11 cellular contexts compared by ENCODE assay signal in genomic region chr20:45948742-45949541, GRCh38. TPM values are rescaled to one million over a fixed set of nuclear protein-coding genes. Genes with fewer than 3 reads are reported as not detected.
DNase-seq lines count a peak whose midpoint lies in the region; ATAC-seq, FAIRE-seq and TF ChIP-seq lines count a peak whose summit lies in the region.
"Had no signal": no experiment of that assay in that cellular context is flagged by ENCODE, and none has a peak within 500 bp of the region (broad histone marks: within the 10 kb centered on the region; RNA-seq: fewer than 3 reads in every experiment).

No MANE protein-coding gene starts in this region.

- no peak overlapping the region for H3K4me3 ChIP-seq in CD4-positive, alpha-beta memory T cell (ENCODE audit: low read length in 2 of 2)
- H3K4me3 ChIP-seq in K562, result no peak overlapping the region
- peak overlapping the region in 1 of 2 donors; percentile 8 for H3K4me3 ChIP-seq in neuronal stem cell (ENCODE audit: low read length in 2 of 2)

- peak; percentile 4; the same call in 1 of the 3 replicates for ATAC-seq in K562
- no peak for ATAC-seq in GM21786 (IDR thresholded peaks at IDR 0.05; ENCODE audit: unreplicated experiment)
- ATAC-seq: right cardiac atrium had no signal

- peaks cover 2 to 28% (median 19%) of the 10 kb centered on the region in 4 donors for H3K4me1 Mint-ChIP-seq in CD4-positive, alpha-beta memory T cell
- peaks cover 0 to 4% of the 10 kb centered on the region in 2 experiments; a peak in 1 of 4 replicates for H3K4me1 Mint-ChIP-seq in H9

- no peaks in the 10 kb centered on the region for H3K27me3 Mint-ChIP-seq in CD4-positive, alpha-beta memory T cell
- no peaks in the 10 kb centered on the region; the same call in 1 of the 2 replicates for H3K27me3 Mint-ChIP-seq in H9 (ENCODE audit: low read depth)

- H3K9me1 ChIP-seq in K562 (ENCODE audit: control insufficient read depth, insufficient read depth, low read length), result peaks cover 8% of the 10 kb centered on the region

- H3K9me3 Mint-ChIP-seq in CD4-positive, alpha-beta memory T cell, result no peaks in the 10 kb centered on the region
- H3K9me3 Mint-ChIP-seq in H9, result no peaks in the 10 kb centered on the region
- H3K9me3 Mint-ChIP-seq: T-helper 1 cell treated with Interleukin-12 subunit alpha and Interleukin-12 subunit beta and Interleukin-4 antibody, amounts not matched to agents 30 μg/mL and 1 μg/mL, for 36 hours had no signal

- no CpG with 5 or more reads among the region's 10 CpGs for WGBS in H9 (ENCODE audit: extremely low coverage, insufficient read length, low lambda C conversion rate)
- WGBS in K562 (ENCODE audit: insufficient coverage, low coverage, missing lambda C conversion rate), result 86% methylated on average over 8 of the region's 10 CpGs
- no CpG with 5 or more reads among the region's 10 CpGs for WGBS in neuronal stem cell (ENCODE audit: extremely low coverage in 2 of 2, insufficient read length in 2 of 2, insufficient replicate concordance in 1 of 2), 2 donors

- no peaks in the 10 kb centered on the region for H3K23me2 ChIP-seq in H9 (ENCODE audit: insufficient read length, low read depth, low read length, poor library complexity, severe bottlenecking)

- H3K36me3 Mint-ChIP-seq in CD4-positive, alpha-beta memory T cell, result peaks cover 39 to 78% of the 10 kb centered on the region in 2 donors
- peaks cover 30 to 72% (median 50%) of the 10 kb centered on the region in 3 experiments; a peak in 6 of 7 replicates for H3K36me3 Mint-ChIP-seq in H9 (ENCODE audit: insufficient read depth in 1 of 3, low read depth in 3 of 3)

- H2BK120ac ChIP-seq in H9 (ENCODE audit: low read depth, low read length, poor library complexity, severe bottlenecking) (no peak overlapping the region), neuronal stem cell (ENCODE audit: low read depth, low read length) (no peak overlapping the region)

- in situ Hi-C loops in K562 (cut with MboI), result no loop called here

- H3K4me1 ChIP-seq in CD4-positive, alpha-beta memory T cell (ENCODE audit: insufficient read depth, low read length), result peaks cover 8% of the 10 kb centered on the region
- H3K4me1 ChIP-seq in H9 (ENCODE audit: insufficient read depth, low read length), result no peaks in the 10 kb centered on the region
- peaks cover 13 to 41% of the 10 kb centered on the region in 2 experiments for H3K4me1 ChIP-seq in K562 (replicated peaks in 1 of 2; ENCODE audit: control insufficient read depth in 2 of 2, insufficient read depth in 2 of 2, low read length in 2 of 2)
- no peaks in the 10 kb centered on the region for H3K4me1 ChIP-seq in neuronal stem cell (ENCODE audit: control insufficient read depth in 2 of 2, insufficient read depth in 1 of 2, low read depth in 1 of 2, low read length in 2 of 2)

- peaks cover 79% of the 10 kb centered on the region for H3K36me3 ChIP-seq in CD4-positive, alpha-beta memory T cell (ENCODE audit: insufficient read depth, low read length)
- H3K36me3 ChIP-seq in K562 (ENCODE audit: control insufficient read depth, insufficient read depth, low read length), result peaks cover 92% of the 10 kb centered on the region
- H3K36me3 ChIP-seq in neuronal stem cell (replicated peaks in 1 of 2; ENCODE audit: control insufficient read depth in 2 of 2, insufficient read depth in 2 of 2, low read length in 2 of 2), result peaks cover 70 to 97% of the 10 kb centered on the region in 2 donors

- TF ChIP-seq CTCF in H9 (conservative IDR thresholded peaks at IDR 0.05) (no peak), K562 (IDR thresholded peaks at IDR 0.05 in 2 of 3, conservative IDR thresholded peaks at IDR 0.05 in 1 of 3; ENCODE audit: insufficient read depth in 2 of 3, low read depth in 1 of 3, low read length in 3 of 3) (no peak)

- no peak overlapping the region for H3K56ac ChIP-seq in H9 (ENCODE audit: insufficient read length, low read depth, low read length)

- no peak overlapping the region for H2AK5ac ChIP-seq in H9 (ENCODE audit: insufficient read length, low read length)
- no peak overlapping the region for H2AK5ac ChIP-seq in neuronal stem cell (ENCODE audit: low read depth, low read length)

- H3K4me2 ChIP-seq in H9 (ENCODE audit: insufficient read depth, insufficient read length, low read length), result no peak overlapping the region
- no peak overlapping the region for H3K4me2 ChIP-seq in K562 (ENCODE audit: insufficient read depth, low read length)
- H3K4me2 ChIP-seq in neuronal stem cell (ENCODE audit: insufficient read depth, low read length, poor library complexity, severe bottlenecking), result no peak overlapping the region

- H2BK20ac ChIP-seq in H9 (ENCODE audit: low read depth, low read length, poor library complexity, severe bottlenecking), result no peak overlapping the region

- H3K9me3 ChIP-seq in CD4-positive, alpha-beta memory T cell (ENCODE audit: control insufficient read depth in 1 of 2, low read length in 2 of 2), result no peaks in the 10 kb centered on the region
- no peaks in the 10 kb centered on the region for H3K9me3 ChIP-seq in H9 (ENCODE audit: control insufficient read depth, low read depth, low read length)
- H3K9me3 ChIP-seq in K562 (replicated peaks; ENCODE audit: control insufficient read depth, insufficient read depth, low read depth, low read length), result no peaks in the 10 kb centered on the region
- no peaks in the 10 kb centered on the region for H3K9me3 ChIP-seq in neuronal stem cell (replicated peaks in 1 of 2; ENCODE audit: control insufficient read depth in 2 of 2, insufficient read depth in 1 of 2, low read depth in 1 of 2, low read length in 2 of 2)

- DNase-seq in CD4-positive, alpha-beta memory T cell, result no peak
- DNase-seq in H9 (no peak), K562 (ENCODE audit: extremely low read depth in 1 of 4, low spot score in 3 of 4) (no peak), neuronal stem cell (ENCODE audit: low spot score) (no peak), kidney glomerular epithelial cell (lab: John Stamatoyannopoulos, UW) (no peak)
- DNase-seq in central memory CD4-positive, alpha-beta T cell, result no peak
- DNase-seq: activated CD4-positive, alpha-beta T cell treated with anti-CD3 and anti-CD28 coated beads, Interleukin-2, amount 50 U/mL, for 48 hours; cortex of kidney had no signal

- H4K8ac ChIP-seq in H9 (replicated peaks; ENCODE audit: insufficient read length, low read depth, low read length) (no peak overlapping the region), neuronal stem cell (ENCODE audit: low read depth, low read length) (no peak overlapping the region)

- H3K4ac ChIP-seq in H9 (ENCODE audit: low read depth, low read length), result no peak overlapping the region
- H3K4ac ChIP-seq in neuronal stem cell (ENCODE audit: low read length), result no peak overlapping the region

- peak overlapping the region in 6 of 7 donors; percentile 32 to 88 (median 78) for H3K27ac Mint-ChIP-seq in CD4-positive, alpha-beta memory T cell
- H3K27ac Mint-ChIP-seq in H9, result peak overlapping the region; percentile 18 to 76 (median 45); a peak in 4 of 7 replicates
- H3K27ac Mint-ChIP-seq: T-helper 1 cell treated with Interleukin-12 subunit alpha and Interleukin-12 subunit beta and Interleukin-4 antibody, amounts not matched to agents 30 μg/mL and 1 μg/mL, for 36 hours had no signal

- H2AFZ ChIP-seq in H9 (ENCODE audit: low read length), result no peak overlapping the region
- no peak overlapping the region for H2AFZ ChIP-seq in K562 (ENCODE audit: low read depth, low read length)
- no peak overlapping the region for H2AFZ ChIP-seq in neuronal stem cell (ENCODE audit: low read length)

- H3K27ac ChIP-seq in CD4-positive, alpha-beta memory T cell (ENCODE audit: low read depth, low read length), result no peak overlapping the region
- H3K27ac ChIP-seq in H9 (ENCODE audit: insufficient read length, low read depth, low read length), result no peak overlapping the region
- H3K27ac ChIP-seq in K562 (ENCODE audit: extremely low read depth, low read depth, low read length), result no peak overlapping the region
- no peak overlapping the region for H3K27ac ChIP-seq in neuronal stem cell (replicated peaks; ENCODE audit: low read length)

- H4K91ac ChIP-seq in H9 (ENCODE audit: insufficient read length, low read depth, low read length), result no peak overlapping the region
- no peak overlapping the region for H4K91ac ChIP-seq in neuronal stem cell (ENCODE audit: low read depth, low read length, poor library complexity)

- H3K18ac ChIP-seq in H9 (ENCODE audit: insufficient read length, low read depth, low read length) (no peak overlapping the region), neuronal stem cell (ENCODE audit: low read length) (no peak overlapping the region)

- intact Hi-C loops in CD4-positive, alpha-beta memory T cell (cut with micrococcal nuclease), result no loop called here
- intact Hi-C loops in K562 (cut with micrococcal nuclease), result no loop called here

- no peak overlapping the region for H3T11ph ChIP-seq in H9 (ENCODE audit: low read length)

- no peak for TF ChIP-seq POLR2A in K562 (conservative IDR thresholded peaks at IDR 0.05)

- no peak overlapping the region for H3K23ac ChIP-seq in H9 (ENCODE audit: insufficient read length, low read depth, low read length)
- peak overlapping the region; percentile 26 for H3K23ac ChIP-seq in neuronal stem cell (ENCODE audit: low read depth, low read length, poor library complexity)

- H3K79me2 ChIP-seq in H9 (ENCODE audit: insufficient read depth, low read length), result no peaks in the 10 kb centered on the region
- no peaks in the 10 kb centered on the region for H3K79me2 ChIP-seq in K562 (ENCODE audit: control insufficient read depth, insufficient read depth, low read length)

- H2BK15ac ChIP-seq in H9 (ENCODE audit: low read depth, low read length) (no peak overlapping the region), neuronal stem cell (ENCODE audit: low read length) (no peak overlapping the region)

- no peak overlapping the region for H3K4me3 Mint-ChIP-seq in CD4-positive, alpha-beta memory T cell
- H3K4me3 Mint-ChIP-seq in H9, result no peak overlapping the region
- H3K4me3 Mint-ChIP-seq: T-helper 1 cell treated with Interleukin-12 subunit alpha and Interleukin-12 subunit beta and Interleukin-4 antibody, amounts not matched to agents 30 μg/mL and 1 μg/mL, for 36 hours had no signal

- no peak overlapping the region for H2BK5ac ChIP-seq in H9 (ENCODE audit: insufficient read length, low read length)
- H2BK5ac ChIP-seq in neuronal stem cell (ENCODE audit: low read length), result no peak overlapping the region

- H3K9ac ChIP-seq in H9 (ENCODE audit: extremely low read depth, insufficient read length, low read length) (no peak overlapping the region), K562 (ENCODE audit: insufficient read depth in 1 of 2, low read depth in 2 of 2, low read length in 2 of 2) (peak overlapping the region in 1 of 2 experiments; percentile 38; a peak in 2 of 4 replicates), neuronal stem cell (ENCODE audit: low read depth, low read length, poor library complexity) (no peak overlapping the region)

- H3K14ac ChIP-seq in H9 (ENCODE audit: insufficient read depth, low read length) (no peak overlapping the region), neuronal stem cell (ENCODE audit: low read length) (no peak overlapping the region)

- no peaks in the 10 kb centered on the region for H3K27me3 ChIP-seq in CD4-positive, alpha-beta memory T cell (ENCODE audit: insufficient read depth, low read length)
- H3K27me3 ChIP-seq in H9 (ENCODE audit: insufficient read depth, low read length), result no peaks in the 10 kb centered on the region
- no peaks in the 10 kb centered on the region for H3K27me3 ChIP-seq in K562 (ENCODE audit: control insufficient read depth in 2 of 2, insufficient read depth in 2 of 2, low read length in 2 of 2)
- H3K27me3 ChIP-seq in neuronal stem cell (ENCODE audit: control insufficient read depth in 3 of 3, insufficient read depth in 3 of 3, low read depth in 1 of 3, low read length in 3 of 3), result no peaks in the 10 kb centered on the region

- H4K20me1 ChIP-seq in H9 (ENCODE audit: control insufficient read depth, insufficient read depth, insufficient read length) (peaks cover 4% of the 10 kb centered on the region), K562 (replicated peaks; ENCODE audit: control insufficient read depth, insufficient read depth, low read length) (peaks cover 13% of the 10 kb centered on the region; the same call in 1 of the 2 replicates)

- no peak for TF ChIP-seq RAD21 in K562 (CRISPR knock-in tag; conservative IDR thresholded peaks at IDR 0.05 in 1 of 2, IDR thresholded peaks at IDR 0.05 in 1 of 2)

- CTCF ChIA-PET in CD4-positive, alpha-beta memory T cell (lab: Charles Lee; ENCODE audit: partially characterized antibody), result interaction anchor here (0.8 to 2.5 kb wide), 5 partner anchors 15 to 150 kb away, joined by 3 to 17 read pairs (median 4); no protein-coding TSS in a partner anchor
- CTCF ChIA-PET in K562 (lab: Yijun Ruan, JAX; ENCODE audit: low intra/inter-chr PET ratio), result no interaction called here

- no peak overlapping the region for H2BK12ac ChIP-seq in H9 (ENCODE audit: insufficient read length, low read depth, low read length)
- no peak overlapping the region for H2BK12ac ChIP-seq in neuronal stem cell (ENCODE audit: low read length)

- POLR2A ChIA-PET in CD4-positive, alpha-beta memory T cell (lab: Charles Lee; ENCODE audit: partially characterized antibody), result interaction anchor here (0.9 to 13.3 kb wide), 7 partner anchors 11 to 150 kb away, joined by 3 to 175 read pairs (median 5); partner anchors contain the start of genes PCIF1, ZNF335 and ZSWIM3
- POLR2A ChIA-PET in K562 (lab: Yijun Ruan, JAX), result interaction anchor here (0.6 to 3.7 kb wide), 9 partner anchors 8 to 152 kb away, joined by 3 to 20 read pairs (median 4); partner anchors contain the start of gene PCIF1

- H3K79me1 ChIP-seq in H9 (ENCODE audit: insufficient read depth, low read depth, low read length, poor library complexity, severe bottlenecking) (no peaks in the 10 kb centered on the region), neuronal stem cell (ENCODE audit: low read depth, low read length) (no peaks in the 10 kb centered on the region)

- no peak overlapping the region for H4K5ac ChIP-seq in H9 (ENCODE audit: insufficient read length, low read depth, low read length)

- no peak for TF ChIP-seq EP300 in K562 (IDR thresholded peaks at IDR 0.05; ENCODE audit: low read length)

- FAIRE-seq in K562 (lab: Jason Lieb, UNC), result no peak

- BruUV-seq in K562 (replicated peaks; lab: Mats Ljungman, UMichigan), result no TSS peak

RNA-seq across cellular contexts. Expression of gene PCIF1, which starts 14.5 kb away (rescaled TPM):
- 10 to 100 TPM; 63.1 to 69.4 TPM for total RNA-seq in CD4-positive, alpha-beta memory T cell
- polyA plus RNA-seq in CD4-positive, alpha-beta memory T cell, result 10 to 100 TPM; 70.9 to 83.4 TPM
- total RNA-seq in H9 (2021), result 26.6 and 26.8 TPM in 2 replicates
- 23.1 and 62.7 TPM in 2 replicates for total RNA-seq in K562 (2011; cell fraction: chromatin; rRNA removed; ENCODE audit: low replicate concordance)
- 46.3 and 47.2 TPM in 2 replicates for total RNA-seq in K562 (2011; cell fraction: nucleolus; rRNA removed)
- 25.7 and 30.1 TPM in 2 replicates for total RNA-seq in K562 (2011; cell fraction: nucleoplasm; rRNA removed)
- total RNA-seq in K562 (2014; rRNA removed), result 9.8 and 12.3 TPM in 2 replicates
- total RNA-seq in K562 (2014; rRNA removed; fragmentation: Illumina TruSeq; extraction: Trizol), result 7.7 and 9.6 TPM in 2 replicates
- 9.7 and 11.3 TPM in 2 replicates for total RNA-seq in K562 (2015; rRNA removed; fragmentation: Illumina TruSeq; extraction: Trizol)
- total RNA-seq in K562 (2021), result 29.4 and 30.0 TPM in 2 replicates
- polyA plus RNA-seq in K562 (2011; rRNA removed), result 11.1 and 15.3 TPM in 2 replicates
- 20.6 and 30.6 TPM in 2 replicates for polyA plus RNA-seq in K562 (2011; cell fraction: cytosol; rRNA removed)
- 50.4 and 55.2 TPM in 2 replicates for polyA plus RNA-seq in K562 (2011; cell fraction: nucleus; rRNA removed)
- 25.3 and 34.4 TPM in 2 replicates for polyA plus RNA-seq in K562 (2012)
- 27.8 and 33.7 TPM in 2 replicates for polyA plus RNA-seq in K562 (2014; fragmentation: Illumina TruSeq; extraction: Trizol)
- polyA plus RNA-seq in K562 (2014; fragmentation: Nextera tagmentation; extraction: Ambion mirVana), result 10 to 100 TPM in 1 of 2 experiments, 1 to 10 TPM in 1; 5.8 to 12.9 TPM
- polyA plus RNA-seq in K562 (2014; rRNA removed), result 18.9 and 20.0 TPM in 2 replicates
- polyA minus RNA-seq in K562 (2011; rRNA and poly(A)+ RNA removed), result 10.7 and 11.1 TPM in 2 replicates
- polyA minus RNA-seq in K562 (2011; cell fraction: cytosol; rRNA and poly(A)+ RNA removed), result 15.3 and 20.8 TPM in 2 replicates
- polyA minus RNA-seq in K562 (2011; cell fraction: nucleus; rRNA and poly(A)+ RNA removed), result 29.6 and 39.9 TPM in 2 replicates
- polyA plus RNA-seq in neuronal stem cell (2013, experiment 1 of 2), result 39.1 TPM
- polyA plus RNA-seq in neuronal stem cell (2013, experiment 2 of 2), result 39.1 TPM

RNA-seq across cellular contexts. Expression of gene ZNF335, which starts 23.1 kb away (rescaled TPM):
- 10 to 100 TPM; 62.5 to 63.2 TPM for total RNA-seq in CD4-positive, alpha-beta memory T cell
- polyA plus RNA-seq in CD4-positive, alpha-beta memory T cell, result 10 to 100 TPM in 1 of 2 donors, 1 to 10 TPM in 1; 6.4 to 16.5 TPM
- total RNA-seq in H9 (2021) (19.7 and 21.1 TPM in 2 replicates), K562 (2014; rRNA removed) (11.6 and 14.0 TPM in 2 replicates), K562 (2014; rRNA removed; fragmentation: Illumina TruSeq; extraction: Trizol) (3.3 and 4.3 TPM in 2 replicates), K562 (2015; rRNA removed; fragmentation: Illumina TruSeq; extraction: Trizol) (7.6 and 7.7 TPM in 2 replicates), K562 (2021) (13.8 and 16.0 TPM in 2 replicates)
- total RNA-seq in K562 (2011; cell fraction: chromatin; rRNA removed; ENCODE audit: low replicate concordance), result 44.9 and 117 TPM in 2 replicates
- 57.4 and 66.4 TPM in 2 replicates for total RNA-seq in K562 (2011; cell fraction: nucleolus; rRNA removed)
- total RNA-seq in K562 (2011; cell fraction: nucleoplasm; rRNA removed), result 50.4 and 55.9 TPM in 2 replicates
- polyA plus RNA-seq in K562 (2011; rRNA removed) (4.8 and 9.5 TPM in 2 replicates), K562 (2014; fragmentation: Illumina TruSeq; extraction: Trizol) (9.0 and 12.6 TPM in 2 replicates), K562 (2014; fragmentation: Nextera tagmentation; extraction: Ambion mirVana) (under 1 TPM; 0.39 to 0.50 TPM), K562 (2014; rRNA removed) (10.4 and 13.2 TPM in 2 replicates)
- polyA plus RNA-seq in K562 (2011; cell fraction: cytosol; rRNA removed), result 5.6 and 9.3 TPM in 2 replicates
- polyA plus RNA-seq in K562 (2011; cell fraction: nucleus; rRNA removed), result 35.4 and 61.3 TPM in 2 replicates
- 8.2 and 13.0 TPM in 2 replicates for polyA plus RNA-seq in K562 (2012)
- 8.5 and 9.4 TPM in 2 replicates for polyA minus RNA-seq in K562 (2011; rRNA and poly(A)+ RNA removed)
- polyA minus RNA-seq in K562 (2011; cell fraction: cytosol; rRNA and poly(A)+ RNA removed), result 6.1 and 7.8 TPM in 2 replicates
- 23.6 and 24.7 TPM in 2 replicates for polyA minus RNA-seq in K562 (2011; cell fraction: nucleus; rRNA and poly(A)+ RNA removed)
- 7.3 TPM for polyA plus RNA-seq in neuronal stem cell (2013, experiment 1 of 2)
- 7.1 TPM for polyA plus RNA-seq in neuronal stem cell (2013, experiment 2 of 2)

RNA-seq across cellular contexts. Expression of gene PLTP, which starts 37.0 kb away (rescaled TPM):
- under 1 TPM in 1 of 2 experiments, not detected in 1; 0.19 TPM for total RNA-seq in CD4-positive, alpha-beta memory T cell
- polyA plus RNA-seq in CD4-positive, alpha-beta memory T cell, result under 1 TPM; 0.29 to 0.69 TPM
- total RNA-seq in H9 (2021) (61.4 and 62.5 TPM in 2 replicates), K562 (2014; rRNA removed) (18.6 and 28.2 TPM in 2 replicates), K562 (2014; rRNA removed; fragmentation: Illumina TruSeq; extraction: Trizol) (5.5 and 9.1 TPM in 2 replicates), K562 (2015; rRNA removed; fragmentation: Illumina TruSeq; extraction: Trizol) (16.8 and 17.6 TPM in 2 replicates), K562 (2021) (28.7 and 29.3 TPM in 2 replicates)
- 8.2 and 29.4 TPM in 2 replicates for total RNA-seq in K562 (2011; cell fraction: chromatin; rRNA removed; ENCODE audit: low replicate concordance)
- total RNA-seq in K562 (2011; cell fraction: nucleolus; rRNA removed), result 32.4 and 37.9 TPM in 2 replicates
- 20.8 and 24.0 TPM in 2 replicates for total RNA-seq in K562 (2011; cell fraction: nucleoplasm; rRNA removed)
- polyA plus RNA-seq in K562 (2011; rRNA removed) (12.2 and 24.1 TPM in 2 replicates), K562 (2014; fragmentation: Illumina TruSeq; extraction: Trizol) (25.8 and 26.5 TPM in 2 replicates), K562 (2014; fragmentation: Nextera tagmentation; extraction: Ambion mirVana) (1 to 10 TPM; 2.8 to 6.6 TPM), K562 (2014; rRNA removed) (24.5 and 25.6 TPM in 2 replicates)
- 41.5 and 45.1 TPM in 2 replicates for polyA plus RNA-seq in K562 (2011; cell fraction: cytosol; rRNA removed)
- 26.5 and 28.2 TPM in 2 replicates for polyA plus RNA-seq in K562 (2011; cell fraction: nucleus; rRNA removed)
- 30.0 and 78.8 TPM in 2 replicates for polyA plus RNA-seq in K562 (2012)
- 8.0 and 8.4 TPM in 2 replicates for polyA minus RNA-seq in K562 (2011; rRNA and poly(A)+ RNA removed)
- polyA minus RNA-seq in K562 (2011; cell fraction: cytosol; rRNA and poly(A)+ RNA removed), result 11.8 and 17.6 TPM in 2 replicates
- polyA minus RNA-seq in K562 (2011; cell fraction: nucleus; rRNA and poly(A)+ RNA removed), result 8.2 and 11.1 TPM in 2 replicates
- polyA plus RNA-seq in neuronal stem cell (2013, experiment 1 of 2), result 35.9 TPM
- polyA plus RNA-seq in neuronal stem cell (2013, experiment 2 of 2), result 35.5 TPM

RNA-seq across cellular contexts. Expression of gene CTSA, which starts 57.8 kb away (rescaled TPM):
- total RNA-seq in CD4-positive, alpha-beta memory T cell, result 100 to 1,000 TPM; 102 to 103 TPM
- 100 to 1,000 TPM; 143 to 165 TPM for polyA plus RNA-seq in CD4-positive, alpha-beta memory T cell
- 59.6 and 64.4 TPM in 2 replicates for total RNA-seq in H9 (2021)
- total RNA-seq in K562 (2011; cell fraction: chromatin; rRNA removed; ENCODE audit: low replicate concordance), result 129 and 346 TPM in 2 replicates
- total RNA-seq in K562 (2011; cell fraction: nucleolus; rRNA removed), result 275 and 312 TPM in 2 replicates
- 187 and 194 TPM in 2 replicates for total RNA-seq in K562 (2011; cell fraction: nucleoplasm; rRNA removed)
- total RNA-seq in K562 (2014; rRNA removed), result 26.0 and 30.5 TPM in 2 replicates
- total RNA-seq in K562 (2014; rRNA removed; fragmentation: Illumina TruSeq; extraction: Trizol), result 16.1 and 21.2 TPM in 2 replicates
- total RNA-seq in K562 (2015; rRNA removed; fragmentation: Illumina TruSeq; extraction: Trizol), result 40.5 and 42.9 TPM in 2 replicates
- total RNA-seq in K562 (2021), result 51.9 and 53.0 TPM in 2 replicates
- polyA plus RNA-seq in K562 (2011; rRNA removed), result 28.3 and 44.7 TPM in 2 replicates
- polyA plus RNA-seq in K562 (2011; cell fraction: cytosol; rRNA removed), result 54.6 and 66.3 TPM in 2 replicates
- 192 and 235 TPM in 2 replicates for polyA plus RNA-seq in K562 (2011; cell fraction: nucleus; rRNA removed)
- 60.5 and 80.5 TPM in 2 replicates for polyA plus RNA-seq in K562 (2012)
- 60.3 and 61.7 TPM in 2 replicates for polyA plus RNA-seq in K562 (2014; fragmentation: Illumina TruSeq; extraction: Trizol)
- 10 to 100 TPM in 1 of 2 experiments, 1 to 10 TPM in 1; 8.8 to 12.4 TPM for polyA plus RNA-seq in K562 (2014; fragmentation: Nextera tagmentation; extraction: Ambion mirVana)
- polyA plus RNA-seq in K562 (2014; rRNA removed), result 47.8 and 51.2 TPM in 2 replicates
- 32.6 and 38.8 TPM in 2 replicates for polyA minus RNA-seq in K562 (2011; rRNA and poly(A)+ RNA removed)
- polyA minus RNA-seq in K562 (2011; cell fraction: cytosol; rRNA and poly(A)+ RNA removed), result 32.9 and 38.3 TPM in 2 replicates
- 74.4 and 74.6 TPM in 2 replicates for polyA minus RNA-seq in K562 (2011; cell fraction: nucleus; rRNA and poly(A)+ RNA removed)
- polyA plus RNA-seq in neuronal stem cell (2013, experiment 1 of 2), result 15.3 TPM
- 15.1 TPM for polyA plus RNA-seq in neuronal stem cell (2013, experiment 2 of 2)

RNA-seq across cellular contexts. Expression of gene NEURL2, which starts 57.9 kb away (rescaled TPM):
- total RNA-seq in CD4-positive, alpha-beta memory T cell, result 1 to 10 TPM; 5.5 to 5.6 TPM
- polyA plus RNA-seq in CD4-positive, alpha-beta memory T cell, result under 1 TPM; 0.29 to 0.75 TPM
- total RNA-seq in H9 (2021), result 5.4 and 5.8 TPM in 2 replicates
- total RNA-seq in K562 (2011; cell fraction: chromatin; rRNA removed; ENCODE audit: low replicate concordance), result 0.69 and 3.4 TPM in 2 replicates
- 3.7 and 4.2 TPM in 2 replicates for total RNA-seq in K562 (2011; cell fraction: nucleolus; rRNA removed)
- total RNA-seq in K562 (2011; cell fraction: nucleoplasm; rRNA removed), result 1.5 and 1.8 TPM in 2 replicates
- total RNA-seq in K562 (2014; rRNA removed), result 1.5 and 1.7 TPM in 2 replicates
- total RNA-seq in K562 (2014; rRNA removed; fragmentation: Illumina TruSeq; extraction: Trizol), result not detected in 2 replicates
- 0.54 and 0.72 TPM in 2 replicates for total RNA-seq in K562 (2015; rRNA removed; fragmentation: Illumina TruSeq; extraction: Trizol)
- 1.2 and 1.9 TPM in 2 replicates for total RNA-seq in K562 (2021)
- polyA plus RNA-seq in K562 (2011; rRNA removed), result 0.22 and 0.83 TPM in 2 replicates
- polyA plus RNA-seq in K562 (2011; cell fraction: cytosol; rRNA removed), result 0.59 and 1.2 TPM in 2 replicates
- 1.7 and 2.3 TPM in 2 replicates for polyA plus RNA-seq in K562 (2011; cell fraction: nucleus; rRNA removed)
- 0.81 and 2.2 TPM in 2 replicates for polyA plus RNA-seq in K562 (2012)
- 0.46 and 0.61 TPM in 2 replicates for polyA plus RNA-seq in K562 (2014; fragmentation: Illumina TruSeq; extraction: Trizol)
- polyA plus RNA-seq in K562 (2014; fragmentation: Nextera tagmentation; extraction: Ambion mirVana), result under 1 TPM; 0.30 to 0.32 TPM
- polyA plus RNA-seq in K562 (2014; rRNA removed), result 1.0 and 1.1 TPM in 2 replicates
- 0.72 TPM in 1 of 2 replicates, not detected in the other for polyA minus RNA-seq in K562 (2011; rRNA and poly(A)+ RNA removed)
- polyA minus RNA-seq in K562 (2011; cell fraction: cytosol; rRNA and poly(A)+ RNA removed), result not detected in 2 replicates
- 2.3 and 3.1 TPM in 2 replicates for polyA minus RNA-seq in K562 (2011; cell fraction: nucleus; rRNA and poly(A)+ RNA removed)
- polyA plus RNA-seq in neuronal stem cell (2013, experiment 1 of 2), result 0.75 TPM
- polyA plus RNA-seq in neuronal stem cell (2013, experiment 2 of 2), result 0.62 TPM

Comparison
In these comparisons a context has a peak if more than half of its experiments do, and no peak if none do; other contexts are left out.
1. RNA of gene PLTP, which starts 37.0 kb away (total RNA-seq): 61.4 to 62.5 TPM in H9 and 5.5 to 37.9 TPM in K562; 0.19 TPM in CD4-positive, alpha-beta memory T cell; every median in the first group is over 4 times any median in the second.